In the genomic region with DNA sequence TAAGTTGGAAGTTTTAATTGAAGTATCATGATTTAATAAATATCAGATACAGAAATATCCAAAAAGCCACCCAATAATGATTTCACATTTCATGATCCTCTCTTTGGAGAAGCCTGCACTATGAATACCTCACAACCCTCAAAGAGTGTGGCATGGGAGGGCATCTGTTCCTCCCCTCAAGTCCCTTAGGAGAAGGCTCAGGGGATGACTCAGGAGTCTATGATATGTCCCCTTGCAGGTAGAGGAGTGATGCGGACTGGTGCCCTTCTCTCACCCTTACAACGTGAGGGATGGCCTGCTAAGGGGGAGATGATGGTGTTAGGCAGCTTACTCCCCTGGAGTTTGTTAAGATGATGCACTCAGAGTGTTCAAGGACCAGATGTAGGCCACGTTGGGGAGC, we compare ENCODE assay signal across 29 cellular contexts.
"Had no signal": no experiment of that assay in that cellular context is flagged by ENCODE, and none has a peak within 500 bp of the region (broad histone marks: within the 10 kb centered on the region; RNA-seq: fewer than 3 reads in every experiment).

No MANE protein-coding gene starts in this region.

- H3K9me3 ChIP-seq: ascending aorta had no signal

- H3K36me3 ChIP-seq: ascending aorta, brain microvascular endothelial cell had no signal

- FAIRE-seq: bronchial epithelial cell, frontal cortex had no signal

- ATAC-seq: activated CD4-positive, alpha-beta T cell treated with anti-CD3 and anti-CD28 coated beads for 36 hours; activated CD8-positive, alpha-beta memory T cell treated with anti-CD3 and anti-CD28 coated beads, Interleukin-2, amount 10 ng/mL, durations not matched to agents 7 days and 5 days; activated CD8-positive, alpha-beta T cell treated with anti-CD3 and anti-CD28 coated beads, Interleukin-2, amount 10 ng/mL, durations not matched to agents 7 days and 5 days; activated naive CD4-positive, alpha-beta T cell treated with anti-CD3 and anti-CD28 coated beads, Interleukin-2, amount 50 U/mL, for 72 hours; activated T-cell treated with anti-CD3 and anti-CD28 coated beads, Interleukin-2, amount 50 U/mL, for 72 hours; esophagus mucosa had no signal

- H3K27me3 ChIP-seq: ascending aorta, brain microvascular endothelial cell, dorsolateral prefrontal cortex had no signal

- H3K4me3 ChIP-seq: ascending aorta, coronary artery, dorsolateral prefrontal cortex had no signal

- DNase-seq: activated CD4-positive, alpha-beta memory T cell treated with anti-CD3 and anti-CD28 coated beads for 36 hours; activated CD4-positive, alpha-beta T cell treated with anti-CD3 and anti-CD28 coated beads for 36 hours; activated CD4-positive, alpha-beta T cell treated with anti-CD3 and anti-CD28 coated beads, Interleukin-2, amount 10 ng/mL, durations not matched to agents 24 days and 14 days; activated CD4-positive, CD25-positive, alpha-beta regulatory T cell; activated CD4-positive, CD25-positive, alpha-beta regulatory T cell treated with anti-CD3 and anti-CD28 coated beads, Interleukin-2, amount 50 U/mL, for 72 hours; activated CD8-positive, alpha-beta memory T cell treated with anti-CD3 and anti-CD28 coated beads, Interleukin-2, amount 10 ng/mL, durations not matched to agents 7 days and 5 days; activated CD8-positive, alpha-beta memory T cell treated with anti-CD3 and anti-CD28 coated beads, Interleukin-2, amount 50 U/mL, for 48 hours; activated CD8-positive, alpha-beta T cell treated with anti-CD3 and anti-CD28 coated beads, Interleukin-2, amount 10 ng/mL, durations not matched to agents 7 days and 5 days; activated gamma-delta T cell; activated naive CD4-positive, alpha-beta T cell; activated naive CD4-positive, alpha-beta T cell treated with anti-CD3 and anti-CD28 coated beads, Interleukin-2, amount 10 ng/mL, durations not matched to agents 7 days and 5 days; activated naive CD8-positive, alpha-beta T cell treated with anti-CD3 and anti-CD28 coated beads, Interleukin-2, amount 10 ng/mL, durations not matched to agents 7 days and 5 days; activated T-cell treated with anti-CD3 and anti-CD28 coated beads for 4 hours; activated T-cell treated with anti-CD3 and anti-CD28 coated beads, Interleukin-2, amount 50 U/mL, for 24 hours; activated T-cell treated with anti-CD3 and anti-CD28 coated beads, Interleukin-2, amount 50 U/mL, for 72 hours; brain microvascular endothelial cell; dorsolateral prefrontal cortex; effector memory CD4-positive, alpha-beta T cell; endodermal cell; foreskin fibroblast; glutamatergic neuron; T-helper 1 cell; T-helper 2 cell had no signal

- H3K27ac ChIP-seq: dorsolateral prefrontal cortex had no signal
